ENCODE assay signal across 7 cellular contexts in the genomic region with DNA sequence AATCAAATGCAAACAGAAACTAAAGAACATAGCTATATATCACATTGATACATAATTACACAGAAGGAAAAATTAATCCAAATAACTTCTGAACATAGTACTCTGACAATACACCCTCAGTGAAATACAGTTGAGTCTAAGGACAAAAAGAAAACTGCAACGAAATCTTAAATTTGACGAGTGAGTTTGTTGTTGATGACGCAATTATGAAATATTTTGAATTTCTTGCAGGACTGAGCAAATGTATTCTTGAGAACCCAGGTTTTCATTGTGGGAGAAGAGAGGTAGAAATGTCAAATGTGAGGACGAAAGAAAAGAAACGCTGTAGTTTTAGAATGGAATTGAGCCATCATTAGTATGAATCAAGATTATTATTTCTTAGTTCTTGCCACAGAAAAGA. TPM values are rescaled to one million over a fixed set of nuclear protein-coding genes. Genes with fewer than 3 reads are reported as not detected.
"Had no signal": no experiment of that assay in that cellular context is flagged by ENCODE, and none has a peak within 500 bp of the region (broad histone marks: within the 10 kb centered on the region; RNA-seq: fewer than 3 reads in every experiment).

No MANE protein-coding gene starts in this region.

- DNase-seq: Karpas-422, KBM-7, KG1 had no signal

- H3K4me2 ChIP-seq: KMS-11 had no signal

- H3K27ac ChIP-seq: HL-60, KMS-11 had no signal

- FAIRE-seq: HTR-8/SVneo had no signal

- H3K9ac ChIP-seq: KMS-11 had no signal

RNA-seq across cellular contexts. Expression of a gene that starts 46.3 kb away (rescaled TPM):
- total RNA-seq: HT1080 had no signal
